In the genomic region with DNA sequence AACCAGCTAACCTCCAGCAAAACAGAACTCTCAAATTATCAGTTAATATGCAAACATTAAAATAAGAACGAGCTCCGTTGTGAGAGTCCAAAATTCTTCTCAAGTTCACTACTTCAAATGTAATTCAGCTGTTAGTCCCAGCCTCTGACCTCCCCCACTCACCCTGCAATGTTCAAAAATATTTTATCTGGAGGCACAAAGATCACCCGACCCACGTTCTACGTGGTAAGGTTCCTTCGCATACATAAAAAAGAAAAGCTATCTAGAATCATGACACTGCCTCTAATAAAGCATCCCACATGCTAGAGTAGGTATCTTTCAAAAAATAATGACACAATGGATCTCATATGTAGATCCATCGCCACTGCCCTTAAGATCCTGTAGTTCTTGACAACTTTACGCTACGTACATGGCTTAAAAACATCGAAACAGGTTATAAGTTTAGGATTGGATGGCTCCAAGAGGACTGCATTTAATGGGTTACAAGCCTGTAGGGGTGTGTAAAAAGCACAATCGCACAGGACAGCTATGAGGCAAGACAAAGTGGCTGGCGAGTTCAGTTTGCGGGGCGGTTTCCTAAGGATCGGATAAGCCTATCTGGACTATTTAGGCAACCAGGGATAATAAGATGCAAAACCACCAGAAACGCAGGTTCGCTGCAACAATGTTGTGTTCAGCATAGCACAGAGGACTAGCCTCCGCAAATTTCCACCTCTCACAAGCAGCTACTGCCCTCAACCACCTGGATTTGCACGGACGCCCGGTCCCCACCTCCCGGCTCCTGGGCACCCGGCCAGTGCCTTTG, we compare ENCODE assay signal across 8 cellular contexts. TPM values are rescaled to one million over a fixed set of nuclear protein-coding genes. Genes with fewer than 3 reads are reported as not detected.
DNase-seq lines count a peak whose midpoint lies in the region; ATAC-seq and TF ChIP-seq lines count a peak whose summit lies in the region.

No MANE protein-coding gene starts in this region.

- peak; percentile 9 for ATAC-seq in GM19035 (IDR thresholded peaks at IDR 0.05; ENCODE audit: unreplicated experiment)
- ATAC-seq in HG03175 (IDR thresholded peaks at IDR 0.05; ENCODE audit: unreplicated experiment), result peak; percentile 21

- H3K9me3 Mint-ChIP-seq in T-helper 1 cell treated with Interleukin-12 subunit alpha and Interleukin-12 subunit beta and Interleukin-4 antibody, amounts not matched to agents 30 μg/mL and 1 μg/mL, for 36 hours, result no peaks in the 10 kb centered on the region

- H3K9me3 ChIP-seq in BE2C (no peaks in the 10 kb centered on the region), osteoblast (ENCODE audit: low read depth, low read length) (no peaks in the 10 kb centered on the region)

- peak overlapping the region; percentile 90 for H2AFZ ChIP-seq in osteoblast (ENCODE audit: low read length)

- no peak for DNase-seq in BE2C
- peak; percentile 44 for DNase-seq in fibroblast of mammary gland (ENCODE audit: low read depth)
- DNase-seq in osteoblast (ENCODE audit: insufficient read length, low spot score, missing footprints), result peak; percentile 70
- DNase-seq in kidney glomerular epithelial cell (lab: John Stamatoyannopoulos, UW), result no peak
- no peak for DNase-seq in activated CD4-positive, CD25-positive, alpha-beta regulatory T cell (lab: John Stamatoyannopoulos, UW)

- peak overlapping the region; percentile 89 for H3K27ac ChIP-seq in osteoblast (ENCODE audit: low read depth, low read length)

- peaks cover 23% of the 10 kb centered on the region for H3K36me3 ChIP-seq in BE2C
- H3K36me3 ChIP-seq in osteoblast (ENCODE audit: insufficient read depth, low read length), result peaks cover 21% of the 10 kb centered on the region

- peak overlapping the region; percentile 87 for H3K27ac Mint-ChIP-seq in T-helper 1 cell treated with Interleukin-12 subunit alpha and Interleukin-12 subunit beta and Interleukin-4 antibody, amounts not matched to agents 30 μg/mL and 1 μg/mL, for 36 hours

- peak overlapping the region; percentile 97 for H3K4me2 ChIP-seq in osteoblast (ENCODE audit: insufficient read depth, low read length)

- peaks cover 30% of the 10 kb centered on the region for H4K20me1 ChIP-seq in osteoblast (ENCODE audit: insufficient read depth, low read length)

- H3K27me3 ChIP-seq in BE2C, result no peaks in the 10 kb centered on the region
- H3K27me3 ChIP-seq in osteoblast (ENCODE audit: insufficient read depth, low read length), result no peaks in the 10 kb centered on the region

- H3K4me3 ChIP-seq in BE2C (ENCODE audit: low read depth, low read length) (peak overlapping the region; percentile 96), fibroblast of mammary gland (ENCODE audit: control insufficient read depth, low read depth, low read length) (peak overlapping the region; percentile 85), osteoblast (ENCODE audit: insufficient read depth, low read length) (peak overlapping the region; percentile 96)

- H3K79me2 ChIP-seq in osteoblast (ENCODE audit: insufficient read depth, low read length), result peaks cover 55% of the 10 kb centered on the region

- H3K4me1 Mint-ChIP-seq in T-helper 1 cell treated with Interleukin-12 subunit alpha and Interleukin-12 subunit beta and Interleukin-4 antibody, amounts not matched to agents 30 μg/mL and 1 μg/mL, for 36 hours (ENCODE audit: low read depth), result peaks cover 25% of the 10 kb centered on the region

- H3K27me3 Mint-ChIP-seq in T-helper 1 cell treated with Interleukin-12 subunit alpha and Interleukin-12 subunit beta and Interleukin-4 antibody, amounts not matched to agents 30 μg/mL and 1 μg/mL, for 36 hours (ENCODE audit: low read depth), result no peaks in the 10 kb centered on the region

- no peaks in the 10 kb centered on the region for H3K4me1 ChIP-seq in BE2C
- peaks cover 20% of the 10 kb centered on the region for H3K4me1 ChIP-seq in osteoblast (ENCODE audit: insufficient read depth, low read length)

- H3K36me3 Mint-ChIP-seq in T-helper 1 cell treated with Interleukin-12 subunit alpha and Interleukin-12 subunit beta and Interleukin-4 antibody, amounts not matched to agents 30 μg/mL and 1 μg/mL, for 36 hours (ENCODE audit: low read depth), result peaks cover 22% of the 10 kb centered on the region

- TF ChIP-seq CTCF in BE2C (IDR thresholded peaks at IDR 0.05; ENCODE audit: low read depth, low read length), result no peak
- no peak for TF ChIP-seq CTCF in fibroblast of mammary gland (conservative IDR thresholded peaks at IDR 0.05; ENCODE audit: control insufficient read depth, insufficient read depth, low read depth, low read length)
- TF ChIP-seq CTCF in osteoblast (IDR thresholded peaks at IDR 0.05; ENCODE audit: extremely low read depth, low read depth, low read length), result no peak

- peak overlapping the region; percentile 92 for H3K4me3 Mint-ChIP-seq in T-helper 1 cell treated with Interleukin-12 subunit alpha and Interleukin-12 subunit beta and Interleukin-4 antibody, amounts not matched to agents 30 μg/mL and 1 μg/mL, for 36 hours

RNA-seq across cellular contexts. Expression of gene CLK4, which starts 1.0 kb away (rescaled TPM):
- polyA plus RNA-seq in BE2C (2012; ENCODE audit: insufficient read depth, insufficient read length, low read depth), result 17.3 TPM
- total RNA-seq in osteoblast, result 33.3 TPM in 2 replicates

RNA-seq across cellular contexts. Expression of gene COL23A1, which starts 35.7 kb away (rescaled TPM):
- polyA plus RNA-seq in BE2C (2012; ENCODE audit: insufficient read depth, insufficient read length, low read depth), result not detected
- under 0.01 TPM in 1 of 2 replicates, not detected in the other for total RNA-seq in osteoblast

Comparison
In these comparisons a context has a peak if more than half of its experiments do, and no peak if none do; other contexts are left out.
1. DNase-seq: peak in fibroblast of mammary gland (single experiment) and osteoblast (single experiment); none in BE2C (single experiment), kidney glomerular epithelial cell (single experiment) and activated CD4-positive, CD25-positive, alpha-beta regulatory T cell (0 of 4).
2. Peak in every context shown above with its lines, with median percentiles within 50 percentile points of each other: H3K4me3 ChIP-seq.